In genomic region chr11:68839953-68840641, GRCh38 we compare ENCODE assay signal across 7 cellular contexts. TPM values are rescaled to one million over a fixed set of nuclear protein-coding genes. Genes with fewer than 3 reads are reported as not detected.
A peak's percentile ranks its signal among the peaks of the same experiment; 100 is the strongest.
DNase-seq lines count a peak whose midpoint lies in the region; ATAC-seq and TF ChIP-seq lines count a peak whose summit lies in the region.

No MANE protein-coding gene starts in this region.

- DNase-seq in GM12864 (ENCODE audit: low read depth) (no peak), WTC11 (ENCODE audit: low spot score) (no peak), fibroblast of pulmonary artery (ENCODE audit: low read depth) (peak; percentile 34), trophoblast cell (peak in 1 of 2 donors; percentile 36)

- H3K27ac ChIP-seq in trophoblast cell (ENCODE audit: low read depth, low read length): no peak overlapping the region

- CTCF ChIA-PET in WTC11 (lab: Charles Lee): interaction anchor here (0.9 to 1.6 kb wide), 5 partner anchors 14 to 207 kb away, joined by 3 to 4 read pairs (median 3); no protein-coding TSS in a partner anchor

- no peak overlapping the region for H3K18ac ChIP-seq in trophoblast cell (ENCODE audit: low read length)

- ATAC-seq in WTC11: peak; percentile 7
- no peak for ATAC-seq in HG02884 (IDR thresholded peaks at IDR 0.05; ENCODE audit: unreplicated experiment)
- ATAC-seq in HG03039 (IDR thresholded peaks at IDR 0.05; ENCODE audit: unreplicated experiment): no peak

- no peak overlapping the region for H4K8ac ChIP-seq in trophoblast cell (ENCODE audit: low read depth, low read length)

- H3K4me3 Mint-ChIP-seq in IgD-negative memory B cell (peak overlapping the region; percentile 89 to 97 (median 95)), WTC11 (peak overlapping the region; percentile 75)

- no peak overlapping the region for H4K12ac ChIP-seq in trophoblast cell (ENCODE audit: low read depth, low read length)

- TF ChIP-seq CTCF in GM12864 (IDR thresholded peaks at IDR 0.05; ENCODE audit: low read depth, low read length, missing control alignments) (no peak), WTC11 (IDR thresholded peaks at IDR 0.05) (no peak), fibroblast of pulmonary artery (IDR thresholded peaks at IDR 0.05; ENCODE audit: low read length, missing control alignments) (no peak)

- H3K27ac Mint-ChIP-seq in IgD-negative memory B cell: peak overlapping the region; percentile 89 to 99 (median 95)
- H3K27ac Mint-ChIP-seq in WTC11: peak overlapping the region; percentile 84

- peak overlapping the region; percentile 56 for H3K4me3 ChIP-seq in GM12864 (ENCODE audit: low read depth, low read length)
- H3K4me3 ChIP-seq in fibroblast of pulmonary artery (replicated peaks; ENCODE audit: low read depth, low read length): peak overlapping the region; percentile 72
- H3K4me3 ChIP-seq in trophoblast cell (ENCODE audit: low read depth, low read length): no peak overlapping the region

- H2BK5ac ChIP-seq in trophoblast cell (ENCODE audit: low read depth, low read length, poor library complexity): no peak overlapping the region

- peaks cover 25 to 33% (median 26%) of the 10 kb centered on the region in 3 donors for H3K4me1 Mint-ChIP-seq in IgD-negative memory B cell
- H3K4me1 Mint-ChIP-seq in WTC11: peaks cover 48% of the 10 kb centered on the region

- H3K79me1 ChIP-seq in trophoblast cell (ENCODE audit: low read length): peaks cover 2% of the 10 kb centered on the region

- no peak overlapping the region for H3K9ac ChIP-seq in trophoblast cell (ENCODE audit: low read length)

- H3K36me3 ChIP-seq in trophoblast cell (ENCODE audit: control insufficient read depth in 1 of 2, insufficient read depth in 2 of 2, low read length in 2 of 2): no peaks in the 10 kb centered on the region

- no peak overlapping the region for H2BK120ac ChIP-seq in trophoblast cell (ENCODE audit: insufficient read depth, low read length, poor library complexity)

- no peak overlapping the region for H2AK5ac ChIP-seq in trophoblast cell (ENCODE audit: low read length)

- no peak overlapping the region for H2AFZ ChIP-seq in trophoblast cell (ENCODE audit: insufficient read depth, low read length, poor library complexity)

- peaks cover 41% of the 10 kb centered on the region for H3K27me3 ChIP-seq in trophoblast cell (ENCODE audit: insufficient read depth, low read length)

- WGBS in trophoblast cell (ENCODE audit: extremely low coverage, insufficient coverage, insufficient read length): no CpG with 5 or more reads among the region's 17 CpGs

- H3K9me3 ChIP-seq in trophoblast cell (ENCODE audit: insufficient read depth, low read depth, low read length): peaks cover 10% of the 10 kb centered on the region

- no peak overlapping the region for H3K14ac ChIP-seq in trophoblast cell (ENCODE audit: low read length)

- peaks cover 16% of the 10 kb centered on the region in 2 experiments for H3K4me1 ChIP-seq in trophoblast cell (ENCODE audit: control insufficient read depth in 1 of 2, insufficient read depth in 2 of 2, low read length in 2 of 2)

- no peak overlapping the region for H4K91ac ChIP-seq in trophoblast cell (ENCODE audit: low read depth, low read length)

- H3K79me2 ChIP-seq in trophoblast cell (ENCODE audit: control insufficient read depth, insufficient read depth, low read length, poor library complexity): no peaks in the 10 kb centered on the region

- H3K23ac ChIP-seq in trophoblast cell (ENCODE audit: low read length): no peak overlapping the region

- H3K4ac ChIP-seq in trophoblast cell (ENCODE audit: low read depth, low read length): no peak overlapping the region

- H3K9me3 Mint-ChIP-seq in IgD-negative memory B cell: no peaks in the 10 kb centered on the region
- no peaks in the 10 kb centered on the region for H3K9me3 Mint-ChIP-seq in WTC11

- POLR2A ChIA-PET in WTC11 (lab: Charles Lee): interaction anchor here (0.6 kb wide), 1 partner anchor 14 kb away, joined by 6 read pairs; no protein-coding TSS in a partner anchor

- H3K27me3 Mint-ChIP-seq in IgD-negative memory B cell: no peaks in the 10 kb centered on the region
- peaks cover 55% of the 10 kb centered on the region for H3K27me3 Mint-ChIP-seq in WTC11 (ENCODE audit: low read depth)

- H2BK12ac ChIP-seq in trophoblast cell (ENCODE audit: low read length): no peak overlapping the region

- H3K4me2 ChIP-seq in trophoblast cell (ENCODE audit: low read length): peak overlapping the region; percentile 72

- no peaks in the 10 kb centered on the region for H3K36me3 Mint-ChIP-seq in IgD-negative memory B cell
- H3K36me3 Mint-ChIP-seq in WTC11: no peaks in the 10 kb centered on the region

TF ChIP-seq in WTC11, 78 proteins besides CTCF, POLR2A, EP300 and RAD21 (continues in another document):
- TF ChIP-seq JAZF1 (CRISPR knock-in tag; IDR thresholded peaks at IDR 0.05): no peak
- TF ChIP-seq KAT7 (CRISPR knock-in tag; IDR thresholded peaks at IDR 0.05; ENCODE audit: borderline replicate concordance): no peak
- no peak for TF ChIP-seq USF1 (CRISPR knock-in tag; IDR thresholded peaks at IDR 0.05)
- TF ChIP-seq TEAD1 (CRISPR knock-in tag; IDR thresholded peaks at IDR 0.05): peak; percentile 76; the same call in 1 of the 2 replicates
- no peak for TF ChIP-seq MYBL2 (CRISPR knock-in tag; IDR thresholded peaks at IDR 0.05)
- 0 out of 2 replicates have a peak, but pooled peaks have one; percentile 41 for TF ChIP-seq ZNF219 (CRISPR knock-in tag; IDR thresholded peaks at IDR 0.05; ENCODE audit: borderline replicate concordance)
- no peak for TF ChIP-seq MAX (CRISPR knock-in tag; IDR thresholded peaks at IDR 0.05)
- TF ChIP-seq ARID4B (CRISPR knock-in tag; IDR thresholded peaks at IDR 0.05; ENCODE audit: borderline replicate concordance): 0 out of 2 replicates have a peak, but pooled peaks have one; percentile 65
- TF ChIP-seq FOXK1 (CRISPR knock-in tag; IDR thresholded peaks at IDR 0.05): no peak
- TF ChIP-seq FOXP4 (CRISPR knock-in tag; IDR thresholded peaks at IDR 0.05): no peak

RNA-seq across cellular contexts. Expression of gene CPT1A, which starts 1.6 kb away (rescaled TPM):
- polyA plus RNA-seq in IgD-negative memory B cell: 5.8 TPM
- 18.4 to 28.1 TPM (median 20.3 TPM) in 3 replicates for total RNA-seq in WTC11 (2021)
- 0.17 and 0.21 TPM in 2 replicates for polyA plus RNA-seq in trophoblast cell (2013)
